24 cellular contexts compared by ENCODE assay signal in genomic region chr3:11648735-11649134, GRCh38. TPM values are rescaled to one million over a fixed set of nuclear protein-coding genes. Genes with fewer than 3 reads are reported as not detected.
A peak's percentile ranks its signal among the peaks of the same experiment; 100 is the strongest.
DNase-seq lines count a peak whose midpoint lies in the region; ATAC-seq and TF ChIP-seq lines count a peak whose summit lies in the region.
"Had no signal": no experiment of that assay in that cellular context is flagged by ENCODE, and none has a peak within 500 bp of the region (broad histone marks: within the 10 kb centered on the region; RNA-seq: fewer than 3 reads in every experiment).

No MANE protein-coding gene starts in this region.

- peak overlapping the region; percentile 14 for H3K4me2 ChIP-seq in Karpas-422 (ENCODE audit: low read depth, low read length, poor library complexity, severe bottlenecking)
- H3K4me2 ChIP-seq: BLaER1 had no signal

- H3K9me3 ChIP-seq in HEK293 (ENCODE audit: control insufficient read depth, insufficient read depth, low read depth, low read length) (no peaks in the 10 kb centered on the region), Karpas-422 (ENCODE audit: low read length) (no peaks in the 10 kb centered on the region)
- H3K9me3 ChIP-seq: BE2C, BLaER1 had no signal

- no peak for DNase-seq in Karpas-422
- no peak for DNase-seq in chondrocyte (ENCODE audit: low spot score)
- DNase-seq in activated T-cell treated with anti-CD3 and anti-CD28 coated beads, Interleukin-2, amount 50 U/mL, for 48 hours: no peak
- no peak for DNase-seq in NCI-H1105 treated with DMSO at 0.1 percent for 48 hours (lab: John Stamatoyannopoulos, UW)
- DNase-seq in NOMO-1 (lab: John Stamatoyannopoulos, UW; ENCODE audit: unreplicated experiment in 2 of 2): no peak
- DNase-seq: 8988T; ACHN; BE2C; C1 segment of cervical spinal cord; CD4-positive, alpha-beta memory T cell; CD4-positive, CD25-positive, alpha-beta regulatory T cell; CD8-positive, alpha-beta memory T cell; COR-L47; DMS 273 treated with DMSO at 0.1 percent for 48 hours; DMS153; DMS53; DMS79; DND-41; EL; GDM1 had no signal

- H3K79me2 ChIP-seq in Karpas-422 (ENCODE audit: low read length): peaks cover 81% of the 10 kb centered on the region

- H3K36me3 ChIP-seq in HEK293 (ENCODE audit: control insufficient read depth in 2 of 2, insufficient read depth in 1 of 2, low read length in 2 of 2): no peaks in the 10 kb centered on the region
- no peaks in the 10 kb centered on the region for H3K36me3 ChIP-seq in Karpas-422 (ENCODE audit: insufficient read depth, low read length)
- H3K36me3 ChIP-seq: BE2C, BLaER1 had no signal

- no peak overlapping the region for H2AFZ ChIP-seq in Karpas-422 (ENCODE audit: low read length)

- H4K20me1 ChIP-seq in Karpas-422 (ENCODE audit: insufficient read depth, low read depth, low read length): no peaks in the 10 kb centered on the region
- H4K20me1 ChIP-seq: BLaER1 had no signal

- CTCF ChIA-PET in HEK293 (lab: Yijun Ruan, JAX): interaction anchor here (1.0 to 11.9 kb wide), 3 partner anchors 269 to 703 kb away, joined by 3 to 165 read pairs (median 16); no protein-coding TSS in a partner anchor

- H3K27ac Mint-ChIP-seq in chondrocyte (ENCODE audit: unreplicated experiment): peak overlapping the region; percentile 37
- H3K27ac Mint-ChIP-seq: CD14-positive monocyte; CD4-positive, alpha-beta memory T cell; CD4-positive, CD25-positive, alpha-beta regulatory T cell; CD8-positive, alpha-beta memory T cell had no signal

- no peaks in the 10 kb centered on the region for H3K27me3 Mint-ChIP-seq in chondrocyte (ENCODE audit: low read depth)
- H3K27me3 Mint-ChIP-seq: CD4-positive, alpha-beta memory T cell; CD8-positive, alpha-beta memory T cell had no signal

- H3K9me3 Mint-ChIP-seq in chondrocyte (ENCODE audit: low read depth): no peaks in the 10 kb centered on the region
- H3K9me3 Mint-ChIP-seq: CD4-positive, CD25-positive, alpha-beta regulatory T cell; CD8-positive, alpha-beta memory T cell had no signal

- ATAC-seq in GM21423 (IDR thresholded peaks at IDR 0.05; ENCODE audit: unreplicated experiment): no peak

- H3K27me3 ChIP-seq in Karpas-422 (ENCODE audit: low read length): no peaks in the 10 kb centered on the region
- H3K27me3 ChIP-seq: BE2C, BLaER1 had no signal

- H3K4me1 ChIP-seq in HEK293 (ENCODE audit: control insufficient read depth, insufficient read depth, low read length): peaks cover 6% of the 10 kb centered on the region
- H3K4me1 ChIP-seq in Karpas-422 (ENCODE audit: low read length): peaks cover 75% of the 10 kb centered on the region
- H3K4me1 ChIP-seq: BE2C had no signal

- POLR2A ChIA-PET in HEK293 (lab: Yijun Ruan, JAX): no interaction called here

- no peak overlapping the region for H3K9ac ChIP-seq in Karpas-422 (ENCODE audit: low read length)
- H3K9ac ChIP-seq: BLaER1 had no signal

- no peak overlapping the region for H3K4me3 Mint-ChIP-seq in chondrocyte (ENCODE audit: unreplicated experiment)
- H3K4me3 Mint-ChIP-seq: CD14-positive monocyte; CD4-positive, alpha-beta memory T cell; CD4-positive, CD25-positive, alpha-beta regulatory T cell; CD8-positive, alpha-beta memory T cell had no signal

- peaks cover 60% of the 10 kb centered on the region for H3K4me1 Mint-ChIP-seq in chondrocyte (ENCODE audit: low read depth)

- no peak for TF ChIP-seq CTCF in HEK293 (tag by site-specific recombination; IDR thresholded peaks at IDR 0.05)
- no peak for TF ChIP-seq CTCF in chondrocyte (IDR thresholded peaks at IDR 0.05)

- no peaks in the 10 kb centered on the region for H3K9me2 ChIP-seq in Karpas-422 (replicated peaks; ENCODE audit: insufficient read depth, low read length)

- no peak overlapping the region for H3K4me3 ChIP-seq in HEK293 (ENCODE audit: low read depth, low read length)
- no peak overlapping the region for H3K4me3 ChIP-seq in Karpas-422 (ENCODE audit: low read length)
- H3K4me3 ChIP-seq: BLaER1 had no signal

- H3K36me3 Mint-ChIP-seq in chondrocyte (ENCODE audit: low read depth): no peaks in the 10 kb centered on the region
- H3K36me3 Mint-ChIP-seq: CD14-positive monocyte; CD4-positive, alpha-beta memory T cell; CD4-positive, CD25-positive, alpha-beta regulatory T cell had no signal

- H3K27ac ChIP-seq in HEK293 (ENCODE audit: extremely low read depth, low read depth, low read length): no peak overlapping the region
- H3K27ac ChIP-seq in Karpas-422 (ENCODE audit: low read length): peak overlapping the region; percentile 61; the same call in 1 of the 2 replicates
- H3K27ac ChIP-seq: BLaER1 had no signal

TF ChIP-seq in HEK293, 187 proteins besides CTCF, POLR2A, EP300 and RAD21:
- TF ChIP-seq PRDM6 (tag by site-specific recombination; IDR thresholded peaks at IDR 0.05) (peak; percentile 29), ZNF449 (tag by site-specific recombination; IDR thresholded peaks at IDR 0.05) (peak; percentile 99), ZNF488 (tag by site-specific recombination; IDR thresholded peaks at IDR 0.05) (no peak)

RNA-seq across cellular contexts. Expression of gene VGLL4, which starts 5.0 kb away (rescaled TPM):
- total RNA-seq in Karpas-422 (2014; rRNA removed; shearing (Covaris generic); ENCODE audit: low replicate concordance): 125 and 152 TPM in 2 replicates
- total RNA-seq in chondrocyte: 102 to 141 TPM (median 141 TPM) in 3 replicates
